In genomic region chr4:152523731-152524130, GRCh38 we compare ENCODE assay signal across 2 cellular contexts.
TF ChIP-seq lines count a peak whose summit lies in the region.

No MANE protein-coding gene starts in this region.

TF ChIP-seq in GM12878, 131 proteins besides CTCF, POLR2A, EP300 and RAD21:
- TF ChIP-seq HSF1 (IDR thresholded peaks at IDR 0.05; ENCODE audit: low read depth, low read length) (no peak), CBX5 (IDR thresholded peaks at IDR 0.05; ENCODE audit: low read depth) (no peak), CREB1 (IDR thresholded peaks at IDR 0.05; ENCODE audit: low read depth) (no peak), GABPA (IDR thresholded peaks at IDR 0.05; ENCODE audit: low read depth) (no peak), YY1 (IDR thresholded peaks at IDR 0.05; ENCODE audit: low read depth, low read length) (no peak), RCOR1 (conservative IDR thresholded peaks at IDR 0.05; ENCODE audit: low read depth, low read length) (no peak), PAX5 (IDR thresholded peaks at IDR 0.05; ENCODE audit: borderline replicate concordance, low read depth, low read length) (no peak), RELB (IDR thresholded peaks at IDR 0.05; ENCODE audit: low read depth) (no peak), POLR2AphosphoS2 (IDR thresholded peaks at IDR 0.05; ENCODE audit: low read depth, low read length) (no peak), KDM1A (IDR thresholded peaks at IDR 0.05; ENCODE audit: borderline replicate concordance) (no peak), RAD51 (IDR thresholded peaks at IDR 0.05) (no peak)

TF ChIP-seq in SK-N-SH, 30 proteins besides CTCF, POLR2A, EP300 and RAD21:
- no peak for TF ChIP-seq TAF1 (IDR thresholded peaks at IDR 0.05; ENCODE audit: borderline replicate concordance, low read depth, low read length)
